Comparison of ENCODE assay signal across 23 cellular contexts in the genomic region with DNA sequence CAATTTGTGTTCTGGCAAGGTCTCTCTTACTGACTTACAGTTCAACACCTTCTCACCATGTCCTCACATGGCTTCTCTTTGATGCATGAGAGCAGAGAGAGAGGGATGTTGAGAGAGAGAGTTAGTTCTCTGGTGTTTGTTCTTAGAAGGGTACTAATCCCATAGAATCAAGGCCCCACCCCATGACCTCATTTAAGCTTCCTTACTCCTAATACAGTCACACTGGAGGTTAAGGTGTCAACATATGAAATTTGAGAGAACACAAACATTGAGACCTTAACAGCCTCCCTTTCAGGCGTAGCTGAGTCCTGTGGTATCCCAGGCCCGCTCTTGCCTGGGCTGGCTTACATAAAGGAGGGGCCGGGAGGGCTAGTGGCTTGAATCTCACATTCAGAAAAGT. TPM values are rescaled to one million over a fixed set of nuclear protein-coding genes. Genes with fewer than 3 reads are reported as not detected.
DNase-seq lines count a peak whose midpoint lies in the region; ATAC-seq, FAIRE-seq and TF ChIP-seq lines count a peak whose summit lies in the region.
"Had no signal": no experiment of that assay in that cellular context is flagged by ENCODE, and none has a peak within 500 bp of the region (broad histone marks: within the 10 kb centered on the region; RNA-seq: fewer than 3 reads in every experiment).

No MANE protein-coding gene starts in this region.

- no peak for TF ChIP-seq CTCF in bronchial epithelial cell (IDR thresholded peaks at IDR 0.05; ENCODE audit: insufficient read depth, low read length, severe bottlenecking)

- no peaks in the 10 kb centered on the region for H3K27me3 ChIP-seq in bronchial epithelial cell (ENCODE audit: control insufficient read depth, insufficient read depth, low read length)
- H3K27me3 ChIP-seq: BLaER1 treated with 17β-estradiol and CSF1 and Interleukin-3, amounts not matched to agents 10 nM and 100 nM had no signal

- no peaks in the 10 kb centered on the region for H3K36me3 Mint-ChIP-seq in stimulated activated effector memory CD8-positive, alpha-beta T cell treated with anti-CD3 and anti-CD28 coated beads, Interleukin-12 subunit alpha, Interleukin-12 subunit beta, amount 100 ng/mL, for 72 hours
- H3K36me3 Mint-ChIP-seq: CD8-positive, alpha-beta T cell had no signal

- ATAC-seq in stimulated activated effector memory CD8-positive, alpha-beta T cell treated with anti-CD3 and anti-CD28 coated beads, Interleukin-12 subunit alpha, Interleukin-12 subunit beta, amount 100 ng/mL, for 72 hours: no peak
- ATAC-seq in HG03439 (IDR thresholded peaks at IDR 0.05; ENCODE audit: unreplicated experiment) (no peak), HG02870 (IDR thresholded peaks at IDR 0.05; ENCODE audit: unreplicated experiment) (no peak)
- ATAC-seq: CD8-positive, alpha-beta T cell; GM12878; K562 had no signal

- no peak overlapping the region for H3K4me3 Mint-ChIP-seq in stimulated activated effector memory CD8-positive, alpha-beta T cell treated with anti-CD3 and anti-CD28 coated beads, Interleukin-12 subunit alpha, Interleukin-12 subunit beta, amount 100 ng/mL, for 72 hours
- H3K4me3 Mint-ChIP-seq: B cell; CD8-positive, alpha-beta T cell; H9 had no signal

- H3K36me3 ChIP-seq in bronchial epithelial cell (ENCODE audit: control insufficient read depth, insufficient read depth, low read length): no peaks in the 10 kb centered on the region
- H3K36me3 ChIP-seq: BLaER1 treated with 17β-estradiol and CSF1 and Interleukin-3, amounts not matched to agents 10 nM and 100 nM had no signal

- DNase-seq in NCI-H2029 (lab: John Stamatoyannopoulos, UW) (peak; percentile 61), NCI-H2029 treated with DMSO at 0.1 percent for 48 hours (lab: John Stamatoyannopoulos, UW) (no peak), COLO668 (lab: John Stamatoyannopoulos, UW; ENCODE audit: unreplicated experiment) (peak; percentile 23), GM19239 (ENCODE audit: insufficient read length, low spot score) (no peak), bronchial epithelial cell (ENCODE audit: low read depth) (peak; percentile 82)
- no peak for DNase-seq in stimulated activated effector memory CD8-positive, alpha-beta T cell treated with anti-CD3 and anti-CD28 coated beads, Interleukin-12 subunit alpha, Interleukin-12 subunit beta, amount 100 ng/mL, for 72 hours (ENCODE audit: low spot score in 2 of 2)
- DNase-seq: 8988T; CD8-positive, alpha-beta T cell; COR-L47; DMS 273 treated with DMSO at 0.1 percent for 48 hours; DND-41; EL; H9; IMR-90 had no signal

- no peak overlapping the region for H3K27ac Mint-ChIP-seq in stimulated activated effector memory CD8-positive, alpha-beta T cell treated with anti-CD3 and anti-CD28 coated beads, Interleukin-12 subunit alpha, Interleukin-12 subunit beta, amount 100 ng/mL, for 72 hours
- H3K27ac Mint-ChIP-seq: B cell; CD8-positive, alpha-beta T cell; H9 had no signal

- no peaks in the 10 kb centered on the region for H3K4me1 Mint-ChIP-seq in stimulated activated effector memory CD8-positive, alpha-beta T cell treated with anti-CD3 and anti-CD28 coated beads, Interleukin-12 subunit alpha, Interleukin-12 subunit beta, amount 100 ng/mL, for 72 hours
- H3K4me1 Mint-ChIP-seq: B cell had no signal

- H3K4me3 ChIP-seq in bronchial epithelial cell (ENCODE audit: low read depth, low read length): no peak overlapping the region
- H3K4me3 ChIP-seq: BLaER1 treated with 17β-estradiol and CSF1 and Interleukin-3, amounts not matched to agents 10 nM and 100 nM; GM12878; K562 had no signal

- FAIRE-seq in GM19239 (lab: Jason Lieb, UNC) (peak; percentile 4), bronchial epithelial cell (lab: Jason Lieb, UNC) (no peak)
- FAIRE-seq: GM12878, H1, HTR-8/SVneo, K562 had no signal

- peaks cover 5% of the 10 kb centered on the region for H3K9me3 Mint-ChIP-seq in stimulated activated effector memory CD8-positive, alpha-beta T cell treated with anti-CD3 and anti-CD28 coated beads, Interleukin-12 subunit alpha, Interleukin-12 subunit beta, amount 100 ng/mL, for 72 hours
- H3K9me3 Mint-ChIP-seq: H9 had no signal

RNA-seq across cellular contexts. Expression of gene SEMA6A, which starts 10.6 kb away (rescaled TPM):
- 0.53 and 0.64 TPM in 2 replicates for total RNA-seq in bronchial epithelial cell
- total RNA-seq: CD8-positive, alpha-beta T cell; G401 had no signal

Comparison
In these comparisons a context has a peak if more than half of its experiments do, and no peak if none do; other contexts are left out.
1. DNase-seq: peak in NCI-H2029 (single experiment), COLO668 (single experiment) and bronchial epithelial cell (single experiment); none in NCI-H2029 treated with DMSO at 0.1 percent for 48 hours (single experiment), GM19239 (single experiment) and stimulated activated effector memory CD8-positive, alpha-beta T cell treated with anti-CD3 and anti-CD28 coated beads, Interleukin-12 subunit alpha, Interleukin-12 subunit beta, amount 100 ng/mL, for 72 hours (0 of 2).